23 cellular contexts compared by ENCODE assay signal in the genomic region with DNA sequence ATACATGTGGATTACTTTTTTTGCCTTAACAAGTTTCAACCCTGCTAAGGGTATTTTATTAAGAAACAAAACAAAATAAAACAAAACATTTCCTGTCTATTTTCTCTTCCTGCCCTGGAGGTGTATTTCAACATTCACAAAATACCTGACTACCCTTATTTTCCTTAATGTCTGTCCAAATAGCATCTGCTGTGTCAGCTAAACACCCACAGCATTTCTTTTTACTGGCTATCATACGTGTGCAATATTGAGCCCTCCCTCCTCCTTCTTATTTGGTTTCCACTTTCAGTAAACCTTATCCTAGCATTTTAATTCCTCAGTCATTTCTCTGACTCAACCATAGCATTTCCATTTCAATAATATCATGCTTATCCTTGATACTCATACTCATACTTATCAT.
DNase-seq lines count a peak whose midpoint lies in the region; ATAC-seq, FAIRE-seq and TF ChIP-seq lines count a peak whose summit lies in the region.
"Had no signal": no experiment of that assay in that cellular context is flagged by ENCODE, and none has a peak within 500 bp of the region (broad histone marks: within the 10 kb centered on the region; RNA-seq: fewer than 3 reads in every experiment).

No MANE protein-coding gene starts in this region.

- WGBS in K562 (ENCODE audit: insufficient coverage, low coverage, missing lambda C conversion rate): 38% methylated on average over 1 of the region's 1 CpG

- POLR2A ChIA-PET in MCF 10A (lab: Yijun Ruan, JAX) (interaction anchor here (0.7 kb wide), 1 partner anchor 1648 kb away, joined by 3 read pairs; no protein-coding TSS in a partner anchor), K562 (lab: Yijun Ruan, JAX) (no interaction called here)

- H3K36me3 ChIP-seq in breast epithelium (no peaks in the 10 kb centered on the region), K562 (ENCODE audit: control insufficient read depth, insufficient read depth, low read length) (no peaks in the 10 kb centered on the region), vagina (no peaks in the 10 kb centered on the region)

- H3K27me3 ChIP-seq in breast epithelium: no peaks in the 10 kb centered on the region
- no peaks in the 10 kb centered on the region for H3K27me3 ChIP-seq in K562 (ENCODE audit: control insufficient read depth in 2 of 2, insufficient read depth in 2 of 2, low read length in 2 of 2)
- H3K27me3 ChIP-seq in foreskin keratinocyte: no peaks in the 10 kb centered on the region
- no peaks in the 10 kb centered on the region for H3K27me3 ChIP-seq in vagina

- no peaks in the 10 kb centered on the region for H3K9me1 ChIP-seq in K562 (ENCODE audit: control insufficient read depth, insufficient read depth, low read length)

- H3K9me3 Mint-ChIP-seq in MCF 10A (ENCODE audit: unreplicated experiment) (no peaks in the 10 kb centered on the region), mesothelial cell of epicardium (peaks cover 19% of the 10 kb centered on the region)
- peaks cover 6% of the 10 kb centered on the region for H3K9me3 Mint-ChIP-seq in activated naive CD4-positive, alpha-beta T cell treated with anti-CD3 and anti-CD28 coated beads for 36 hours

- H3K4me3 ChIP-seq in breast epithelium (no peak overlapping the region), K562 (no peak overlapping the region), vagina (no peak overlapping the region)
- H3K4me3 ChIP-seq: GM12878 had no signal

- H3K36me3 Mint-ChIP-seq in MCF 10A (ENCODE audit: insufficient read depth, unreplicated experiment): no peaks in the 10 kb centered on the region
- no peaks in the 10 kb centered on the region for H3K36me3 Mint-ChIP-seq in activated naive CD4-positive, alpha-beta T cell treated with anti-CD3 and anti-CD28 coated beads for 36 hours (ENCODE audit: low read depth)
- peaks cover 2% of the 10 kb centered on the region for H3K36me3 Mint-ChIP-seq in mesothelial cell of epicardium
- H3K36me3 Mint-ChIP-seq: IgD-negative memory B cell had no signal

- H3K9me3 ChIP-seq in breast epithelium (no peaks in the 10 kb centered on the region), K562 (replicated peaks; ENCODE audit: control insufficient read depth, insufficient read depth, low read depth, low read length) (no peaks in the 10 kb centered on the region), vagina (no peaks in the 10 kb centered on the region)
- H3K9me3 ChIP-seq: Caco-2 had no signal

- no peak overlapping the region for H3K9ac ChIP-seq in K562 (ENCODE audit: insufficient read depth in 1 of 2, low read depth in 2 of 2, low read length in 2 of 2)
- H3K9ac ChIP-seq: SK-N-SH had no signal

- no TSS peak for BruUV-seq in MCF 10A (replicated peaks; lab: Mats Ljungman, UMichigan)
- no TSS peak for BruUV-seq in K562 (replicated peaks; lab: Mats Ljungman, UMichigan)

- no peaks in the 10 kb centered on the region for H3K79me2 ChIP-seq in K562 (ENCODE audit: control insufficient read depth, insufficient read depth, low read length)

- no peak for FAIRE-seq in K562 (lab: Jason Lieb, UNC)
- FAIRE-seq: GM12878, RCC 7860 had no signal

- no peak overlapping the region for H2AFZ ChIP-seq in K562 (ENCODE audit: low read depth, low read length)

- H3K27ac ChIP-seq in breast epithelium: no peak overlapping the region
- H3K27ac ChIP-seq in K562 (ENCODE audit: extremely low read depth, low read depth, low read length): no peak overlapping the region
- no peak overlapping the region for H3K27ac ChIP-seq in foreskin keratinocyte
- no peak overlapping the region for H3K27ac ChIP-seq in vagina

- H3K4me1 Mint-ChIP-seq in MCF 10A (ENCODE audit: insufficient read depth, unreplicated experiment) (peaks cover 7% of the 10 kb centered on the region), mesothelial cell of epicardium (peaks cover 4% of the 10 kb centered on the region)
- no peaks in the 10 kb centered on the region for H3K4me1 Mint-ChIP-seq in activated naive CD4-positive, alpha-beta T cell treated with anti-CD3 and anti-CD28 coated beads for 36 hours (ENCODE audit: low read depth)
- H3K4me1 Mint-ChIP-seq: IgD-negative memory B cell had no signal

- in situ Hi-C loops in K562 (cut with MboI): no loop called here

- H3K4me3 Mint-ChIP-seq in MCF 10A (ENCODE audit: unreplicated experiment) (peak overlapping the region; percentile 24), mesothelial cell of epicardium (no peak overlapping the region)
- H3K4me3 Mint-ChIP-seq in activated naive CD4-positive, alpha-beta T cell treated with anti-CD3 and anti-CD28 coated beads for 36 hours: no peak overlapping the region
- H3K4me3 Mint-ChIP-seq: CD4-positive, alpha-beta T cell; H9; IgD-negative memory B cell had no signal

- H3K27ac Mint-ChIP-seq in MCF 10A (ENCODE audit: low read depth, unreplicated experiment): no peak overlapping the region
- H3K27ac Mint-ChIP-seq in activated naive CD4-positive, alpha-beta T cell treated with anti-CD3 and anti-CD28 coated beads for 36 hours: no peak overlapping the region
- H3K27ac Mint-ChIP-seq in mesothelial cell of epicardium: no peak overlapping the region
- H3K27ac Mint-ChIP-seq: CD4-positive, alpha-beta T cell; H9; IgD-negative memory B cell had no signal

- no peak for ATAC-seq in K562
- peak; percentile 41 for ATAC-seq in foreskin keratinocyte
- ATAC-seq: GM12878 had no signal

- H3K27me3 Mint-ChIP-seq in MCF 10A (ENCODE audit: insufficient read depth, unreplicated experiment) (no peaks in the 10 kb centered on the region), mesothelial cell of epicardium (ENCODE audit: low read depth) (no peaks in the 10 kb centered on the region)
- no peaks in the 10 kb centered on the region for H3K27me3 Mint-ChIP-seq in activated naive CD4-positive, alpha-beta T cell treated with anti-CD3 and anti-CD28 coated beads for 36 hours (ENCODE audit: low read depth)
- H3K27me3 Mint-ChIP-seq: CD4-positive, alpha-beta T cell; IgD-negative memory B cell had no signal

- TF ChIP-seq CTCF in MCF 10A (IDR thresholded peaks at IDR 0.05; ENCODE audit: unreplicated experiment) (no peak), breast epithelium (IDR thresholded peaks at IDR 0.05) (no peak), K562 (IDR thresholded peaks at IDR 0.05 in 2 of 3, conservative IDR thresholded peaks at IDR 0.05 in 1 of 3; ENCODE audit: insufficient read depth in 2 of 3, low read depth in 1 of 3, low read length in 3 of 3) (no peak), foreskin keratinocyte (conservative IDR thresholded peaks at IDR 0.05) (no peak), vagina (IDR thresholded peaks at IDR 0.05) (no peak), mesothelial cell of epicardium (IDR thresholded peaks at IDR 0.05; ENCODE audit: unreplicated experiment) (no peak)

- no peaks in the 10 kb centered on the region for H4K20me1 ChIP-seq in K562 (replicated peaks; ENCODE audit: control insufficient read depth, insufficient read depth, low read length)

- CTCF ChIA-PET in MCF 10A (lab: Yijun Ruan, JAX) (no interaction called here), K562 (lab: Yijun Ruan, JAX; ENCODE audit: low intra/inter-chr PET ratio) (no interaction called here)
- CTCF ChIA-PET in activated naive CD4-positive, alpha-beta T cell treated with anti-CD3 and anti-CD28 coated beads for 36 hours (lab: Charles Lee): no interaction called here

- no peak overlapping the region for H3K4me2 ChIP-seq in K562 (ENCODE audit: insufficient read depth, low read length)
- H3K4me2 ChIP-seq: SK-N-SH had no signal

- TF ChIP-seq EP300 in K562 (IDR thresholded peaks at IDR 0.05; ENCODE audit: low read length): no peak

- no peak for TF ChIP-seq POLR2A in breast epithelium (IDR thresholded peaks at IDR 0.05)
- no peak for TF ChIP-seq POLR2A in K562 (conservative IDR thresholded peaks at IDR 0.05)
- TF ChIP-seq POLR2A in vagina (IDR thresholded peaks at IDR 0.05): no peak

- TF ChIP-seq RAD21 in K562 (CRISPR knock-in tag; conservative IDR thresholded peaks at IDR 0.05 in 1 of 2, IDR thresholded peaks at IDR 0.05 in 1 of 2): no peak

- DNase-seq in MCF 10A (ENCODE audit: unreplicated experiment): peak; percentile 71
- no peak for DNase-seq in breast epithelium (ENCODE audit: low spot score in 2 of 2)
- no peak for DNase-seq in K562 (ENCODE audit: extremely low read depth in 1 of 4, low spot score in 3 of 4)
- DNase-seq in foreskin keratinocyte: peak; percentile 59 to 78
- DNase-seq in activated naive CD4-positive, alpha-beta T cell treated with anti-CD3 and anti-CD28 coated beads for 36 hours: no peak
- DNase-seq in vagina (ENCODE audit: extremely low spot score in 2 of 2): no peak
- no peak for DNase-seq in SW 1271 (lab: John Stamatoyannopoulos, UW)
- no peak for DNase-seq in mesothelial cell of epicardium (ENCODE audit: low spot score in 2 of 2, unreplicated experiment in 2 of 2)
- DNase-seq: 8988T; Caco-2; CD4-positive, alpha-beta T cell; DMS153; GDM1; H9; NCI-H1105 treated with DMSO at 0.1 percent for 48 hours; NCI-H187 treated with DMSO at 0.1 percent for 48 hours; NCI-H526; NK-92 treated with Interleukin-12 subunit alpha and Interleukin-12 subunit beta, amount 100 ng/mL, for 24 hours; SHP77 treated with DMSO at 0.1 percent for 48 hours; SK-N-SH had no signal

- H3K4me1 ChIP-seq in breast epithelium (no peaks in the 10 kb centered on the region), K562 (replicated peaks in 1 of 2; ENCODE audit: control insufficient read depth in 2 of 2, insufficient read depth in 2 of 2, low read length in 2 of 2) (no peaks in the 10 kb centered on the region), foreskin keratinocyte (no peaks in the 10 kb centered on the region), vagina (no peaks in the 10 kb centered on the region)
- H3K4me1 ChIP-seq: Caco-2 had no signal

- intact Hi-C loops in MCF 10A (cut with micrococcal nuclease): no loop called here
- intact Hi-C loops in breast epithelium (cut with DNase I; ENCODE audit: low total_unique reads): no loop called here
- intact Hi-C loops in K562 (cut with micrococcal nuclease): no loop called here
- intact Hi-C loops in activated naive CD4-positive, alpha-beta T cell treated with anti-CD3 and anti-CD28 coated beads for 36 hours (cut with micrococcal nuclease): no loop called here
- intact Hi-C loops in vagina (cut with DNase I): no loop called here

TF ChIP-seq in K562, 482 proteins besides CTCF, POLR2A, EP300 and RAD21:
- no peak for TF ChIP-seq TCF15 (CRISPR knock-in tag; IDR thresholded peaks at IDR 0.05)
- TF ChIP-seq ZNF316 (IDR thresholded peaks at IDR 0.05): peak; percentile 42; the same call in 1 of the 2 replicates
- TF ChIP-seq MAFG (tag; conservative IDR thresholded peaks at IDR 0.05): 0 out of 2 replicates have a peak, but pooled peaks have one; percentile 20
- TF ChIP-seq C11orf30 (IDR thresholded peaks at IDR 0.05; ENCODE audit: low read depth): 0 out of 2 replicates have a peak, but pooled peaks have one; percentile 11

Comparison
In these comparisons a context has a peak if more than half of its experiments do, and no peak if none do; other contexts are left out.
1. DNase-seq: peak in MCF 10A (single experiment) and foreskin keratinocyte (2 of 2); none in breast epithelium (0 of 2), K562 (0 of 4), activated naive CD4-positive, alpha-beta T cell treated with anti-CD3 and anti-CD28 coated beads for 36 hours (single experiment), vagina (0 of 2), SW 1271 (0 of 2) and mesothelial cell of epicardium (0 of 2).